In genomic region chr4:152221816-152222516, GRCh38 we compare ENCODE assay signal across 17 cellular contexts.
"Had no signal": no experiment of that assay in that cellular context is flagged by ENCODE, and none has a peak within 500 bp of the region (broad histone marks: within the 10 kb centered on the region; RNA-seq: fewer than 3 reads in every experiment).

No MANE protein-coding gene starts in this region.

- H3K27ac Mint-ChIP-seq: activated T-cell treated with anti-CD3 and anti-CD28 coated beads, Interleukin-2, amount 50 U/mL, for 24 hours; activated T-helper 17 cell treated with anti-CD3 and anti-CD28 coated beads, Interleukin-2, amount 50 U/mL, for 72 hours had no signal

- ATAC-seq: activated T-helper 17 cell treated with anti-CD3 and anti-CD28 coated beads, Interleukin-2, amount 50 U/mL, for 72 hours; left cardiac atrium; left ventricle myocardium superior; upper lobe of right lung had no signal

- DNase-seq: activated CD4-positive, CD25-positive, alpha-beta regulatory T cell treated with anti-CD3 and anti-CD28 coated beads, Interleukin-2, amount 50 U/mL, for 72 hours; activated CD8-positive, alpha-beta memory T cell treated with anti-CD3 and anti-CD28 coated beads, Interleukin-2, amount 50 U/mL, for 4 hours; activated gamma-delta T cell treated with Interleukin-2 at 50 U/mL for 16 hours; activated T-cell treated with anti-CD3 and anti-CD28 coated beads, Interleukin-2, amount 50 U/mL, for 24 hours; amniotic stem cell; brain microvascular endothelial cell; dorsolateral prefrontal cortex; foreskin fibroblast; head of caudate nucleus; hippocampal formation; left cardiac atrium; left ventricle myocardium superior; stimulated activated CD4-positive, alpha-beta T cell treated with anti-CD3 and anti-CD28 coated beads, Interleukin-15, amount 100 ng/mL, for 24 hours; stimulated activated CD4-positive, alpha-beta T cell treated with anti-CD3 and anti-CD28 coated beads, Interleukin-2, amount 100 ng/mL, for 24 hours; tibial artery; upper lobe of right lung had no signal

- H3K4me3 Mint-ChIP-seq: activated T-cell treated with anti-CD3 and anti-CD28 coated beads, Interleukin-2, amount 50 U/mL, for 24 hours; activated T-helper 17 cell treated with anti-CD3 and anti-CD28 coated beads, Interleukin-2, amount 50 U/mL, for 72 hours had no signal

- H3K9me3 Mint-ChIP-seq: activated T-helper 17 cell treated with anti-CD3 and anti-CD28 coated beads, Interleukin-2, amount 50 U/mL, for 72 hours had no signal

- H3K27me3 Mint-ChIP-seq: activated T-cell treated with anti-CD3 and anti-CD28 coated beads, Interleukin-2, amount 50 U/mL, for 24 hours; activated T-helper 17 cell treated with anti-CD3 and anti-CD28 coated beads, Interleukin-2, amount 50 U/mL, for 72 hours had no signal
